Comparison of ENCODE assay signal across 1 cellular context in the genomic region with DNA sequence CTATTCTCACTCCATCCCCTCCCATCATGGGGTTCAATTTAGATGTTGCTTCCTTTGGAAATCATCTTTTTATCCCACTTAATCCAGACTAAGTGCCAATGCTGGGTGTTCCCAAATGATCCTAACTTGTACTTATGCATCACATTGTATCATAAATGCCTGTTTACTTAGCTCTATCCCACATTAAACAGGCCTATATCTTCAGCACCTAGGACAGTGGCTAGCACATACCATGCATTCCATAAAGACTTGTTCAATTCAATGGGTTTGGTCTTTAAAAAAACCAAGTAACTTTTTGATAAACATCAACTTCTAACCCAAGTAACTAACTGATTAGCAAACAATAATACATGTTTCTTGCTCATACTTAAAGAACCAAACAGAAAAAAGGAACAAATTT.
TF ChIP-seq lines count a peak whose summit lies in the region.

No MANE protein-coding gene starts in this region.

TF ChIP-seq in H1, 55 proteins besides CTCF, POLR2A, EP300 and RAD21:
- no peak for TF ChIP-seq CBX5 (IDR thresholded peaks at IDR 0.05; ENCODE audit: low read depth, low read length)
- TF ChIP-seq BACH1 (IDR thresholded peaks at IDR 0.05; ENCODE audit: low read length): no peak
- no peak for TF ChIP-seq GABPA (IDR thresholded peaks at IDR 0.05; ENCODE audit: borderline replicate concordance, insufficient read depth, low read length)
- no peak for TF ChIP-seq ZNF274 (IDR thresholded peaks at IDR 0.05; ENCODE audit: borderline replicate concordance, extremely low read depth, low read length)
- no peak for TF ChIP-seq JUN (IDR thresholded peaks at IDR 0.05; ENCODE audit: low read depth, low read length)
- peak; percentile 99 for TF ChIP-seq TEAD4 (IDR thresholded peaks at IDR 0.05; ENCODE audit: low read depth, low read length)
- TF ChIP-seq TAF1 (IDR thresholded peaks at IDR 0.05; ENCODE audit: low read depth, low read length): no peak
